ENCODE assay signal across 8 cellular contexts in the genomic region with DNA sequence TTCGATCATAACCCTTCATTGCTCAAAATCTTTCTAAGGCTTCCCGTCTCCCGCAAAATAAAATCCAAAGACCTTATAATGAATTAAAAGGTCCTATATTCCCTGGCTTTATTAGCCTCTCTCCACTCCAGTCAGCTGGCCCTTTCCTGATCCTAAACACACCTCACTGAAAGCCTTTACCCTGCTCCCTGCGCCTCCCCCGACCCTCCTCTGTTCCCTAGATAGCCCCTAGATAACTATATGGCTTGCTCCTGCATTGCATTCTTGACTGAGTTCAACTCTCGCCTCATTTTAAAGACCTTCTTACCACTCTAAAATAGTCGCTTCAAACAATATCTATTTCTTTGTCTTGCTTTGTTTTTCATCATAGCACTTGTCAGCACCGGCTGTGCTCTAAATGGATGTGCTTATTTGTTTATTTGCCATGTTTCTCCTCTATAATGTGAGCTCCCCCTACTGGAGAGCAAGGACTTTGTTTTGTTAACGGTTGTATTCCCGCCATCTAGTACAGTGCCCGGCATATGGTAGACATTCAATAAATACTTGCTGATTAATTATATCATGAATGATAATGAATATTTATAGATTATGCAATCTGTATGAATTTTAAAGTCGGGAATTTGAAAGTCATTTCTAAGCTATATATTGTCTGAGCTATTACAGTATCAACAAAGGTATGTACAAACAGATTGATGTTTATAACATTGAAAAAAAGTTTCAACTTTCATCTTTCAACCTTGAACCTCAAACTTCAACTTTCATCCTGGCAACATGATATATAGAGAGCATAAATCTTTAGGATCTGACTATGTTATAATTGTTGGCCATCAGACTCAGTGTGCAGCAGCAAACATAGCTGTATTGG. TPM values are rescaled to one million over a fixed set of nuclear protein-coding genes. Genes with fewer than 3 reads are reported as not detected.
A peak's percentile ranks its signal among the peaks of the same experiment; 100 is the strongest.
DNase-seq lines count a peak whose midpoint lies in the region; ATAC-seq and TF ChIP-seq lines count a peak whose summit lies in the region.

No MANE protein-coding gene starts in this region.

- intact Hi-C loops in CD4-positive, alpha-beta memory T cell (cut with micrococcal nuclease): loop anchor here (1.0 to 10.0 kb wide), 2 partner anchors 312 to 689 kb away; no protein-coding TSS in a partner anchor

- TF ChIP-seq CTCF in foreskin keratinocyte (conservative IDR thresholded peaks at IDR 0.05) (peak; percentile 87), osteocyte (IDR thresholded peaks at IDR 0.05) (peak; percentile 89)

- POLR2A ChIA-PET in CD4-positive, alpha-beta memory T cell (lab: Charles Lee; ENCODE audit: partially characterized antibody): no interaction called here
- POLR2A ChIA-PET in T-cell (lab: Charles Lee): no interaction called here

- no peaks in the 10 kb centered on the region for H3K36me3 ChIP-seq in CD4-positive, alpha-beta memory T cell (ENCODE audit: insufficient read depth, low read length)

- no peaks in the 10 kb centered on the region for H3K9me3 Mint-ChIP-seq in CD4-positive, alpha-beta memory T cell
- H3K9me3 Mint-ChIP-seq in T-cell (no peaks in the 10 kb centered on the region), osteocyte (ENCODE audit: unreplicated experiment) (no peaks in the 10 kb centered on the region)

- ATAC-seq in GM18511 (IDR thresholded peaks at IDR 0.05; ENCODE audit: unreplicated experiment) (peak; percentile 76), HG02938 (IDR thresholded peaks at IDR 0.05; ENCODE audit: unreplicated experiment) (peak; percentile 74), T-cell (replicated peaks in 1 of 4) (peak in 3 of 4 experiments; percentile 44 to 60 (median 50)), foreskin keratinocyte (peak; percentile 85)

- no peak overlapping the region for H3K27ac ChIP-seq in CD4-positive, alpha-beta memory T cell (ENCODE audit: low read depth, low read length)
- no peak overlapping the region for H3K27ac ChIP-seq in foreskin keratinocyte

- H3K27me3 Mint-ChIP-seq in CD4-positive, alpha-beta memory T cell: peaks cover 4 to 8% of the 10 kb centered on the region in 2 donors
- H3K27me3 Mint-ChIP-seq in T-cell: peaks cover 7 to 9% of the 10 kb centered on the region in 2 donors
- H3K27me3 Mint-ChIP-seq in osteocyte (ENCODE audit: unreplicated experiment): no peaks in the 10 kb centered on the region

- no peak overlapping the region for H3K4me3 Mint-ChIP-seq in CD4-positive, alpha-beta memory T cell
- H3K4me3 Mint-ChIP-seq in T-cell (no peak overlapping the region), osteocyte (ENCODE audit: unreplicated experiment) (no peak overlapping the region)

- DNase-seq in CD4-positive, alpha-beta memory T cell: peak in 4 of 5 donors; percentile 27 to 46 (median 40)
- DNase-seq in NCI-H1417 (lab: John Stamatoyannopoulos, UW) (peak; percentile 49 to 90 (median 55)), T-cell (peak in 3 of 34 experiments; percentile 2 to 4 (median 4)), foreskin keratinocyte (peak; percentile 21 to 54), osteocyte (ENCODE audit: extremely low spot score, unreplicated experiment) (no peak), UCSD-AML1 (lab: John Stamatoyannopoulos, UW; ENCODE audit: unreplicated experiment) (no peak)

- no peaks in the 10 kb centered on the region for H3K9me3 ChIP-seq in CD4-positive, alpha-beta memory T cell (ENCODE audit: control insufficient read depth in 1 of 2, low read length in 2 of 2)

- no peak overlapping the region for H3K27ac Mint-ChIP-seq in CD4-positive, alpha-beta memory T cell
- H3K27ac Mint-ChIP-seq in T-cell: no peak overlapping the region
- no peak overlapping the region for H3K27ac Mint-ChIP-seq in osteocyte (ENCODE audit: unreplicated experiment)

- H3K4me1 Mint-ChIP-seq in CD4-positive, alpha-beta memory T cell: no peaks in the 10 kb centered on the region
- H3K4me1 Mint-ChIP-seq in T-cell (no peaks in the 10 kb centered on the region), osteocyte (ENCODE audit: unreplicated experiment) (no peaks in the 10 kb centered on the region)

- CTCF ChIA-PET in CD4-positive, alpha-beta memory T cell (lab: Charles Lee; ENCODE audit: partially characterized antibody): interaction anchor here (0.6 to 2.8 kb wide), 15 partner anchors 8 to 1210 kb away, joined by 3 to 19 read pairs (median 4); no protein-coding TSS in a partner anchor
- CTCF ChIA-PET in T-cell (lab: Charles Lee): interaction anchor here in 1 of 2 donors (0.6 to 1.4 kb wide), 5 partner anchors 18 to 311 kb away, joined by 3 to 4 read pairs (median 3); no protein-coding TSS in a partner anchor

- no peaks in the 10 kb centered on the region for H3K4me1 ChIP-seq in CD4-positive, alpha-beta memory T cell (ENCODE audit: insufficient read depth, low read length)
- no peaks in the 10 kb centered on the region for H3K4me1 ChIP-seq in foreskin keratinocyte

- H3K36me3 Mint-ChIP-seq in CD4-positive, alpha-beta memory T cell: no peaks in the 10 kb centered on the region
- H3K36me3 Mint-ChIP-seq in T-cell (no peaks in the 10 kb centered on the region), osteocyte (ENCODE audit: unreplicated experiment) (no peaks in the 10 kb centered on the region)

- no peaks in the 10 kb centered on the region for H3K27me3 ChIP-seq in CD4-positive, alpha-beta memory T cell (ENCODE audit: insufficient read depth, low read length)
- peaks cover 5% of the 10 kb centered on the region for H3K27me3 ChIP-seq in foreskin keratinocyte

- no peak overlapping the region for H3K4me3 ChIP-seq in CD4-positive, alpha-beta memory T cell (ENCODE audit: low read length in 2 of 2)

RNA-seq across cellular contexts. Expression of a gene that starts 32.4 kb away (rescaled TPM):
- not detected for total RNA-seq in CD4-positive, alpha-beta memory T cell
- not detected for polyA plus RNA-seq in CD4-positive, alpha-beta memory T cell
- total RNA-seq in T-cell (under 1 TPM in 1 of 5 donors, not detected in 4; 0.14 TPM), foreskin keratinocyte (not detected in 2 replicates), osteocyte (10.7 and 11.4 TPM in 2 replicates)
- polyA plus RNA-seq in foreskin keratinocyte: not detected in 2 replicates

Comparison
In these comparisons a context has a peak if more than half of its experiments do, and no peak if none do; other contexts are left out.
1. DNase-seq: peak in CD4-positive, alpha-beta memory T cell (4 of 5), NCI-H1417 (3 of 3) and foreskin keratinocyte (2 of 2); none in osteocyte (single experiment) and UCSD-AML1 (single experiment).
2. RNA of a gene that starts 32.4 kb away (total RNA-seq): 10.7 to 11.4 TPM in osteocyte; not detected in foreskin keratinocyte, not detected in CD4-positive, alpha-beta memory T cell and 0.14 TPM in T-cell; every median in the first group is over 10 times any median in the second.
3. Peak in every context shown above with its lines, with median percentiles within 50 percentile points of each other: ATAC-seq.